17 cellular contexts compared by ENCODE assay signal in the genomic region with DNA sequence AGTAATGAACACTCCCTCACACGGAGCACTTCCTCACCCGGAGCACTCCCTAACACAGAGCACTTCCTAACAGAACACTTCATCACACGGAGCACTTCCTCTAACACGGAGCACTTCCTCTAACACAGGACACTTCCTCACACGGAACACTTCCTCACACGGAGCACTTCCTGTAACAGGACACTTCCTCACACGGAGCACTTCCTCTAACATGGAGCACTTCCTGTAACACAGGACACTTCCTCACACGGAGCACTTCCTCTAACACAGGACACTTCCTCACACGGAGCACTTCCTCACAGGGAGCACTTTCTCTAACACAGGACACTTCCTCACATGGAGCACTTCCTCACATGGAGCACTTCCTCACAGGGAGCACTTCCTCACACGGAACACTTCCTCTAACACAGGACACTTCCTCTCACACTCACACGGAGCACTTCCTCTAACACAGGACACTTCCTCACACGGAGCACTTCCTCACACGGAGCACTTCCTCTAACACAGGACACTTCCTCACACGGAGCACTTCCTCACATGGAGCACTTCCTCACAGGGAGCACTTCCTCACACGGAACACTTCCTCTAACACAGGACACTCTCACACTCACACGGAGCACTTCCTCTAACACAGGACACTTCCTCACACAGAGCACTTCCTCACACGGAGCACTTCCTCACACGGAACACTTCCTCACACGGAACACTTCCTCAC. TPM values are rescaled to one million over a fixed set of nuclear protein-coding genes. Genes with fewer than 3 reads are reported as not detected.
"Had no signal": no experiment of that assay in that cellular context is flagged by ENCODE, and none has a peak within 500 bp of the region (broad histone marks: within the 10 kb centered on the region; RNA-seq: fewer than 3 reads in every experiment).

No MANE protein-coding gene starts in this region.

RNA-seq across cellular contexts. Expression of gene PRRT1B, which starts 29.6 kb away (rescaled TPM):
- total RNA-seq: dermis blood vessel endothelial cell; endothelial cell of umbilical vein; epithelial cell of proximal tubule; fibroblast of lung; foreskin keratinocyte; heart right ventricle; kidney epithelial cell; left cardiac atrium; mammary epithelial cell; naive thymus-derived CD4-positive, alpha-beta T cell; osteocyte; right atrium auricular region; sciatic nerve; smooth muscle cell; suprapubic skin; vagina had no signal
- polyA plus RNA-seq: endothelial cell of umbilical vein; fibroblast of lung; foreskin keratinocyte; heart right ventricle; mammary epithelial cell; naive thymus-derived CD4-positive, alpha-beta T cell; smooth muscle cell; thymus had no signal
